Comparison of ENCODE assay signal across 17 cellular contexts in the genomic region with DNA sequence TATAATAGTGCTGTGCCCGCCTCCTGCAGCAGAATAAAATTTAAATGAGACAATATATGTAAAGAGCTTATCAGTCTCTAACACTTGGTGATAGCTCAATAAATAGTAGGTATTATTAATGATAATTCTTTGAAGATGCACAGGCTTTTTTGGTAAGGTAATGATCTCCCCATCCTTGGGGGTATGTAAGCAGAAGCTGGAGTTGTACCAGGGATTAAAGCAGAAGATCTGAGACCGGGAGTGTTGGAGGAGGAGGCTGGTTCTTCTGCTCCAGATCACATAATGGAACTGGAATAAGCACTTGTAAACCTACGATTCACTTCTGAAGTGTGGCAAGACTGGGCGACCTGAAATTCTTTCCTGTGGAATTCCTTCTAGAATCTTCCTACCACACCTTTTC. TPM values are rescaled to one million over a fixed set of nuclear protein-coding genes. Genes with fewer than 3 reads are reported as not detected.
A peak's percentile ranks its signal among the peaks of the same experiment; 100 is the strongest.
DNase-seq lines count a peak whose midpoint lies in the region; TF ChIP-seq lines count a peak whose summit lies in the region.
"Had no signal": no experiment of that assay in that cellular context is flagged by ENCODE, and none has a peak within 500 bp of the region (broad histone marks: within the 10 kb centered on the region; RNA-seq: fewer than 3 reads in every experiment).

No MANE protein-coding gene starts in this region.

- dilution Hi-C loops in mammary epithelial cell (cut with HindIII; ENCODE audit: low sequenced_read_pairs) = no loop called here

- TF ChIP-seq CTCF in MCF 10A (IDR thresholded peaks at IDR 0.05; ENCODE audit: unreplicated experiment) (no peak), breast epithelium (IDR thresholded peaks at IDR 0.05) (no peak), mammary epithelial cell (conservative IDR thresholded peaks at IDR 0.05 in 1 of 2, IDR thresholded peaks at IDR 0.05 in 1 of 2; ENCODE audit: extremely low read depth in 1 of 2, insufficient read depth in 1 of 2, low read depth in 1 of 2, low read length in 2 of 2) (no peak), neural progenitor cell (IDR thresholded peaks at IDR 0.05) (no peak)

- no peaks in the 10 kb centered on the region for H3F3A ChIP-seq in neural progenitor cell (ENCODE audit: low read depth)

- H3K36me3 Mint-ChIP-seq in MCF 10A (ENCODE audit: insufficient read depth, unreplicated experiment) (no peaks in the 10 kb centered on the region), neural progenitor cell (no peaks in the 10 kb centered on the region)
- H3K36me3 Mint-ChIP-seq: CD4-positive, CD25-positive, alpha-beta regulatory T cell had no signal

- H4K20me1 ChIP-seq in mammary epithelial cell (ENCODE audit: insufficient read depth, low read length) = no peaks in the 10 kb centered on the region
- no peaks in the 10 kb centered on the region for H4K20me1 ChIP-seq in neural progenitor cell (ENCODE audit: low read depth)
- H4K20me1 ChIP-seq: BLaER1 had no signal

- in situ Hi-C loops in mammary epithelial cell (cut with MboI; ENCODE audit: low sequenced_read_pairs in 2 of 2) = no loop called here

- H3K27me3 ChIP-seq in breast epithelium = no peaks in the 10 kb centered on the region
- H3K27me3 ChIP-seq in mammary epithelial cell (ENCODE audit: insufficient read depth, low read length) = no peaks in the 10 kb centered on the region
- H3K27me3 ChIP-seq in neural progenitor cell = no peaks in the 10 kb centered on the region
- H3K27me3 ChIP-seq: BLaER1 had no signal

- H3K36me3 ChIP-seq in breast epithelium (no peaks in the 10 kb centered on the region), mammary epithelial cell (ENCODE audit: insufficient read depth, low read length) (no peaks in the 10 kb centered on the region), neural progenitor cell (no peaks in the 10 kb centered on the region)
- H3K36me3 ChIP-seq: BLaER1, HAP-1 had no signal

- H2AFZ ChIP-seq in mammary epithelial cell (ENCODE audit: low read depth, low read length) = no peak overlapping the region
- no peak overlapping the region for H2AFZ ChIP-seq in neural progenitor cell (replicated peaks)

- no peak overlapping the region for H3K9ac ChIP-seq in mammary epithelial cell (ENCODE audit: insufficient read depth, low read length)
- H3K9ac ChIP-seq in neural progenitor cell = no peak overlapping the region
- H3K9ac ChIP-seq: BLaER1 had no signal

- H3K4me1 ChIP-seq in breast epithelium (no peaks in the 10 kb centered on the region), mammary epithelial cell (ENCODE audit: insufficient read depth, low read length) (peaks cover 9% of the 10 kb centered on the region), neural progenitor cell (peaks cover 5% of the 10 kb centered on the region)
- H3K4me1 ChIP-seq: HAP-1 had no signal

- DNase-seq in MCF 10A (ENCODE audit: unreplicated experiment) (no peak), breast epithelium (ENCODE audit: low spot score in 2 of 2) (no peak), mammary epithelial cell (no peak), neural progenitor cell (ENCODE audit: low spot score) (no peak), NCI-H1092 (lab: John Stamatoyannopoulos, UW) (no peak), DMS 273 treated with DMSO at 0.1 percent for 48 hours (lab: John Stamatoyannopoulos, UW) (no peak), COLO668 (lab: John Stamatoyannopoulos, UW; ENCODE audit: unreplicated experiment) (no peak)
- DNase-seq: 8988T; AML-193; CD4-positive, CD25-positive, alpha-beta regulatory T cell; DMS153; DMS79 treated with DMSO at 0.1 percent for 48 hours; GOT3 had no signal

- CTCF ChIA-PET in MCF 10A (lab: Yijun Ruan, JAX) (interaction anchor here (0.8 to 1.3 kb wide), 5 partner anchors 10 to 166 kb away, joined by 3 to 5 read pairs (median 4); no protein-coding TSS in a partner anchor), mammary epithelial cell (lab: Charles Lee; ENCODE audit: low non-redundant PET) (no interaction called here)

- TF ChIP-seq POLR2A in breast epithelium (IDR thresholded peaks at IDR 0.05) = no peak

- H3K4me2 ChIP-seq in mammary epithelial cell (ENCODE audit: insufficient read depth, low read depth, low read length) (peak overlapping the region; percentile 45), neural progenitor cell (no peak overlapping the region)
- H3K4me2 ChIP-seq: BLaER1 had no signal

- H3K9me3 ChIP-seq in breast epithelium = no peaks in the 10 kb centered on the region
- no peaks in the 10 kb centered on the region for H3K9me3 ChIP-seq in mammary epithelial cell (replicated peaks; ENCODE audit: insufficient read depth, low read length)
- no peaks in the 10 kb centered on the region for H3K9me3 ChIP-seq in neural progenitor cell (ENCODE audit: low read depth)
- H3K9me3 ChIP-seq: BLaER1, HAP-1 had no signal

- H3K4me3 ChIP-seq in breast epithelium = no peak overlapping the region
- H3K4me3 ChIP-seq in mammary epithelial cell (replicated peaks in 1 of 3; ENCODE audit: insufficient read depth in 1 of 3, low read depth in 2 of 3, low read length in 3 of 3) = no peak overlapping the region
- no peak overlapping the region for H3K4me3 ChIP-seq in neural progenitor cell
- H3K4me3 ChIP-seq: BLaER1, HAP-1 had no signal

- 58% methylated on average over 4 of the region's 4 CpGs for WGBS in mammary epithelial cell (ENCODE audit: low coverage, missing lambda C conversion rate)

- H3K27ac Mint-ChIP-seq in MCF 10A (ENCODE audit: low read depth, unreplicated experiment) (peak overlapping the region; percentile 3), neural progenitor cell (peak overlapping the region; percentile 30)
- H3K27ac Mint-ChIP-seq: CD4-positive, CD25-positive, alpha-beta regulatory T cell; HFFc6 had no signal

- no peaks in the 10 kb centered on the region for H3K27me3 Mint-ChIP-seq in MCF 10A (ENCODE audit: insufficient read depth, unreplicated experiment)
- H3K27me3 Mint-ChIP-seq in neural progenitor cell (ENCODE audit: insufficient read depth, low read depth) = peaks cover 8% of the 10 kb centered on the region

- no peaks in the 10 kb centered on the region for H3K9me3 Mint-ChIP-seq in MCF 10A (ENCODE audit: unreplicated experiment)
- H3K9me3 Mint-ChIP-seq in neural progenitor cell = no peaks in the 10 kb centered on the region
- H3K9me3 Mint-ChIP-seq: CD4-positive, CD25-positive, alpha-beta regulatory T cell; HFFc6 had no signal

- H3K4me1 Mint-ChIP-seq in MCF 10A (ENCODE audit: insufficient read depth, unreplicated experiment) (peaks cover 41% of the 10 kb centered on the region), neural progenitor cell (no peaks in the 10 kb centered on the region)
- H3K4me1 Mint-ChIP-seq: CD4-positive, CD25-positive, alpha-beta regulatory T cell had no signal

- no peak overlapping the region for H3K27ac ChIP-seq in breast epithelium
- H3K27ac ChIP-seq in mammary epithelial cell (ENCODE audit: insufficient read depth, low read depth, low read length) = no peak overlapping the region
- no peak overlapping the region for H3K27ac ChIP-seq in neural progenitor cell
- H3K27ac ChIP-seq: BLaER1, HL-60 had no signal

- H3K79me2 ChIP-seq in mammary epithelial cell (ENCODE audit: insufficient read depth, low read length) (no peaks in the 10 kb centered on the region), neural progenitor cell (ENCODE audit: low read depth) (no peaks in the 10 kb centered on the region)

- no TSS peak for BruUV-seq in MCF 10A (replicated peaks; lab: Mats Ljungman, UMichigan)
- BruUV-seq in mammary epithelial cell (replicated peaks; lab: Mats Ljungman, UMichigan) = no TSS peak

- H3K4me3 Mint-ChIP-seq in MCF 10A (ENCODE audit: unreplicated experiment) (no peak overlapping the region), neural progenitor cell (no peak overlapping the region)
- H3K4me3 Mint-ChIP-seq: CD4-positive, CD25-positive, alpha-beta regulatory T cell; HFFc6 had no signal

- intact Hi-C loops in MCF 10A (cut with micrococcal nuclease) (no loop called here), breast epithelium (cut with DNase I; ENCODE audit: low total_unique reads) (no loop called here), mammary epithelial cell (cut with micrococcal nuclease) (no loop called here)

- POLR2A ChIA-PET in MCF 10A (lab: Yijun Ruan, JAX) = interaction anchor here (0.7 to 1.2 kb wide), 5 partner anchors 53 to 144 kb away, joined by 3 to 7 read pairs (median 4); partner anchors contain the start of genes C11orf54, MED17 and TAF1D

RNA-seq across cellular contexts. Expression of gene VSTM5, which starts 8.4 kb away (rescaled TPM):
- total RNA-seq in MCF 10A (2022) (not detected in 2 replicates), breast epithelium (under 1 TPM in 1 of 3 donors, not detected in 2; 0.29 TPM), mammary epithelial cell (under 1 TPM in 1 of 2 donors, not detected in 1; 0.17 TPM), neural progenitor cell (ENCODE audit: low replicate concordance) (0.25 and 0.37 TPM in 2 replicates)
- 0.03 TPM for polyA plus RNA-seq in mammary epithelial cell
- not detected for polyA minus RNA-seq in mammary epithelial cell
- total RNA-seq: CD4-positive, CD25-positive, alpha-beta regulatory T cell had no signal

RNA-seq across cellular contexts. Expression of gene MED17, which starts 58.0 kb away (rescaled TPM):
- 42.2 and 43.9 TPM in 2 replicates for total RNA-seq in MCF 10A (2022)
- total RNA-seq in breast epithelium = 10 to 100 TPM; 20.6 to 47.0 (median 29.8) TPM
- total RNA-seq in mammary epithelial cell = 10 to 100 TPM; 27.8 to 30.2 TPM
- 15.4 TPM for polyA plus RNA-seq in mammary epithelial cell
- 14.1 TPM for polyA minus RNA-seq in mammary epithelial cell
- total RNA-seq in neural progenitor cell (ENCODE audit: low replicate concordance) = 40.2 and 76.4 TPM in 2 replicates
